Comparison of ENCODE assay signal across 8 cellular contexts in genomic region chr1:233613252-233614172, GRCh38. TPM values are rescaled to one million over a fixed set of nuclear protein-coding genes. Genes with fewer than 3 reads are reported as not detected.
A peak's percentile ranks its signal among the peaks of the same experiment; 100 is the strongest.
DNase-seq lines count a peak whose midpoint lies in the region; ATAC-seq lines count a peak whose summit lies in the region.

Gene KCNK1 (plus strand): TSS chr1:233614106. CDS start chr1:233614172, 66 bp downstream.

- peaks cover 0 to 6% (median 2%) of the 10 kb centered on the region in 4 donors for H3K4me1 Mint-ChIP-seq in naive thymus-derived CD8-positive, alpha-beta T cell

- H3K9me3 Mint-ChIP-seq in naive thymus-derived CD8-positive, alpha-beta T cell, result peaks cover 0 to 7% (median 0%) of the 10 kb centered on the region in 9 donors

- peaks cover 0 to 2% (median 0%) of the 10 kb centered on the region in 3 donors for H3K36me3 Mint-ChIP-seq in naive thymus-derived CD8-positive, alpha-beta T cell

- H3K27ac Mint-ChIP-seq in naive thymus-derived CD8-positive, alpha-beta T cell, result peak within 1 kb of the TSS in 1 of 10 donors; percentile 79

- peaks cover 49 to 89% (median 64%) of the 10 kb centered on the region in 5 donors for H3K27me3 Mint-ChIP-seq in naive thymus-derived CD8-positive, alpha-beta T cell

- DNase-seq in DMS153 treated with DMSO at 0.1 percent for 48 hours (lab: John Stamatoyannopoulos, UW; ENCODE audit: unreplicated experiment), result peak; percentile 3
- no peak for DNase-seq in DMS153 (lab: John Stamatoyannopoulos, UW)
- DNase-seq in RPMI8226, result peak; percentile 65
- DNase-seq in naive thymus-derived CD8-positive, alpha-beta T cell, result no peak

- POLR2A ChIA-PET in naive thymus-derived CD8-positive, alpha-beta T cell (lab: Charles Lee), result no interaction called here

- peak; percentile 28 for ATAC-seq in HG02870 (IDR thresholded peaks at IDR 0.05; ENCODE audit: unreplicated experiment)
- peak; percentile 70 for ATAC-seq in esophagus mucosa
- ATAC-seq in naive thymus-derived CD8-positive, alpha-beta T cell, result no peak
- ATAC-seq in HG03520 (IDR thresholded peaks at IDR 0.05; ENCODE audit: unreplicated experiment), result no peak
- no peak for ATAC-seq in HG02623 (IDR thresholded peaks at IDR 0.05; ENCODE audit: unreplicated experiment)

- peak within 1 kb of the TSS in 7 of 10 donors; percentile 6 to 52 (median 24) for H3K4me3 Mint-ChIP-seq in naive thymus-derived CD8-positive, alpha-beta T cell

RNA-seq across cellular contexts. Expression of gene KCNK1, which starts in this region (rescaled TPM):
- total RNA-seq in esophagus mucosa, result 21.9 TPM
- total RNA-seq in naive thymus-derived CD8-positive, alpha-beta T cell, result not detected
- not detected for polyA plus RNA-seq in naive thymus-derived CD8-positive, alpha-beta T cell

Comparison
In these comparisons a context has a peak if more than half of its experiments do, and no peak if none do; other contexts are left out.
1. RNA of gene KCNK1 (total RNA-seq): 21.9 TPM in esophagus mucosa (single experiment); not detected in naive thymus-derived CD8-positive, alpha-beta T cell; every median in the first group is over 10 times any median in the second.
2. DNase-seq: peak in DMS153 treated with DMSO at 0.1 percent for 48 hours (single experiment) and RPMI8226 (single experiment); none in DMS153 (single experiment) and naive thymus-derived CD8-positive, alpha-beta T cell (0 of 10).
3. ATAC-seq: peak in HG02870 (single experiment) and esophagus mucosa (single experiment); none in naive thymus-derived CD8-positive, alpha-beta T cell (0 of 2), HG03520 (single experiment) and HG02623 (single experiment).